In the genomic region with DNA sequence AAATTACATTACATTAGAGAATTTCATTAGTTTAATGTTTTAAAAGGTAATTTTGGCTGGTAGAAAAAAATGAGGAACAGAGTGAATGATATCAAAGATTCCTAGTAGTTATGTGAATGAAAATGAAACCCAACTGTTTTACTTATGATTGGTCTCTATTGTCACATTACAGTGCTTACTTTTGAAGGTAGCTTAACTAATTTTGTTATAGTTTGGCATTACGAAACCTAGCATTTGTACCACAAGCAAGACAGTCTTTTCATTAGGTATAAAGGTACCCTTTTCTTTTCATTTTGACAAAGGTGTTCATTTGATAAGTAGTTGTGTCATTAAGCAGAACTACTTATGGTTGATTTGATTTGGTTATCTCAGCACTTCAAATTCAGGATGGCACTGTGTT, we compare ENCODE assay signal across 1 cellular context.
TF ChIP-seq lines count a peak whose summit lies in the region.

No MANE protein-coding gene starts in this region.

TF ChIP-seq in K562, 482 proteins besides CTCF, POLR2A, EP300 and RAD21:
- TF ChIP-seq MCM7 (IDR thresholded peaks at IDR 0.05) (no peak), RFX1 (IDR thresholded peaks at IDR 0.05) (0 out of 2 replicates have a peak, but pooled peaks have one; percentile 5)
